ENCODE assay signal across 11 cellular contexts in genomic region chr7:1124816-1125602, GRCh38. TPM values are rescaled to one million over a fixed set of nuclear protein-coding genes. Genes with fewer than 3 reads are reported as not detected.
DNase-seq lines count a peak whose midpoint lies in the region; ATAC-seq and TF ChIP-seq lines count a peak whose summit lies in the region.
"Had no signal": no experiment of that assay in that cellular context is flagged by ENCODE, and none has a peak within 500 bp of the region (broad histone marks: within the 10 kb centered on the region; RNA-seq: fewer than 3 reads in every experiment).

No MANE protein-coding gene starts in this region.

- H3K27ac ChIP-seq in IMR-90 (ENCODE audit: insufficient read depth, low read length) (no peak overlapping the region), coronary artery (peak overlapping the region; percentile 60 to 71), spleen (no peak overlapping the region)

- H3K36me3 ChIP-seq in IMR-90 (ENCODE audit: control insufficient read depth, insufficient read depth, low read length) (peaks cover 4% of the 10 kb centered on the region; the same call in 1 of the 2 replicates), spleen (peaks cover 0 to 25% (median 2%) of the 10 kb centered on the region in 6 donors)

- no peak overlapping the region for H2BK15ac ChIP-seq in IMR-90 (ENCODE audit: low read depth, low read length)

- dilution Hi-C loops in IMR-90 (cut with HindIII; ENCODE audit: low sequenced_read_pairs, unreplicated experiment), result no loop called here

- POLR2A ChIA-PET in IMR-90 (lab: Charles Lee; ENCODE audit: unreplicated experiment) (no interaction called here), HEK293T (lab: Yijun Ruan, JAX) (interaction anchor here (1.0 to 1.3 kb wide), 2 partner anchors 35 to 149 kb away, joined by 3 read pairs; partner anchors contain the start of genes COX19 and ZFAND2A)

- H3K18ac ChIP-seq in IMR-90 (ENCODE audit: low read depth, low read length), result no peak overlapping the region

- intact Hi-C loops in IMR-90 (cut with micrococcal nuclease), result no loop called here
- intact Hi-C loops in left colon (cut with DNase I, micrococcal nuclease), result no loop called here
- intact Hi-C loops in spleen (cut with DNase I; ENCODE audit: low total_unique reads), result no loop called here

- in situ Hi-C loops in IMR-90 (cut with MboI; ENCODE audit: low sequenced_read_pairs), result no loop called here

- H4K20me1 ChIP-seq in IMR-90 (ENCODE audit: insufficient read depth, low read length), result no peaks in the 10 kb centered on the region

- H2BK5ac ChIP-seq in IMR-90 (ENCODE audit: low read depth, low read length, poor library complexity, severe bottlenecking), result no peak overlapping the region

- no peak overlapping the region for H3K4me2 ChIP-seq in IMR-90 (ENCODE audit: low read depth, low read length)

- H3K23ac ChIP-seq in IMR-90 (ENCODE audit: low read depth, low read length), result no peak overlapping the region

- peak overlapping the region; percentile 53 for H2AFZ ChIP-seq in IMR-90 (replicated peaks; ENCODE audit: low read length, poor library complexity)

- no peak overlapping the region for H4K91ac ChIP-seq in IMR-90 (ENCODE audit: insufficient read depth, low read depth, low read length)

- TF ChIP-seq RAD21 in IMR-90 (IDR thresholded peaks at IDR 0.05; ENCODE audit: low read length), result no peak

- no peak overlapping the region for H2BK120ac ChIP-seq in IMR-90 (ENCODE audit: low read depth, low read length)

- H3K79me1 ChIP-seq in IMR-90 (ENCODE audit: low read depth in 1 of 2, low read length in 2 of 2), result peaks cover 0 to 37% of the 10 kb centered on the region in 2 experiments; a peak in 2 of 4 replicates

- H3K27me3 ChIP-seq in IMR-90 (ENCODE audit: control insufficient read depth, insufficient read depth, low read length) (no peaks in the 10 kb centered on the region), spleen (replicated peaks in 1 of 7) (no peaks in the 10 kb centered on the region)

- H2BK20ac ChIP-seq in IMR-90 (ENCODE audit: low read depth, low read length), result no peak overlapping the region

- 87% methylated on average over 9 of the region's 23 CpGs; no CpG with 5 or more reads in 1 of the 2 experiments for WGBS in IMR-90 (ENCODE audit: extremely low coverage in 2 of 2, insufficient read length in 1 of 2), 2 experiments
- WGBS in spleen, 5 donors, result 73 to 91% (median 87%) methylated on average over 23 of the region's 23 CpGs

- CTCF ChIA-PET in IMR-90 (lab: Yijun Ruan, JAX), result interaction anchor here (2.2 kb wide), 1 partner anchor 59 kb away, joined by 6 read pairs; no protein-coding TSS in a partner anchor
- CTCF ChIA-PET in HEK293T (lab: Yijun Ruan, JAX), result interaction anchor here (0.7 to 1.4 kb wide), 3 partner anchors 32 to 132 kb away, joined by 3 to 5 read pairs (median 3); no protein-coding TSS in a partner anchor

- no peak overlapping the region for H3K14ac ChIP-seq in IMR-90 (replicated peaks; ENCODE audit: low read depth, low read length)

- no peak overlapping the region for H2AK5ac ChIP-seq in IMR-90 (ENCODE audit: low read depth, low read length)

- ATAC-seq in IMR-90 (ENCODE audit: low read depth) (no peak), left colon (peak; percentile 59), HG03442 (IDR thresholded peaks at IDR 0.05; ENCODE audit: unreplicated experiment) (no peak), HG02571 (IDR thresholded peaks at IDR 0.05; ENCODE audit: unreplicated experiment) (no peak)
- ATAC-seq: T-helper 17 cell had no signal

- BruUV-seq in IMR-90 (replicated peaks; lab: Mats Ljungman, UMichigan), result no TSS peak

- H4K8ac ChIP-seq in IMR-90 (ENCODE audit: low read depth in 2 of 2, low read length in 2 of 2), result no peak overlapping the region

- TF ChIP-seq POLR2A in IMR-90 (IDR thresholded peaks at IDR 0.05; ENCODE audit: low read depth, low read length) (no peak), spleen (IDR thresholded peaks at IDR 0.05) (no peak)

- no peak overlapping the region for H4K5ac ChIP-seq in IMR-90 (ENCODE audit: low read depth, low read length)

- H3K9me3 ChIP-seq in IMR-90 (ENCODE audit: control insufficient read depth, insufficient read depth, low read length) (no peaks in the 10 kb centered on the region), spleen (no peaks in the 10 kb centered on the region)

- H2AK9ac ChIP-seq in IMR-90 (replicated peaks; ENCODE audit: low read depth, low read length, poor library complexity), result no peak overlapping the region

- no peak overlapping the region for H3K4ac ChIP-seq in IMR-90 (ENCODE audit: low read depth, low read length)

- H3K4me1 ChIP-seq in IMR-90 (ENCODE audit: control insufficient read depth, insufficient read depth, low read length) (peaks cover 3% of the 10 kb centered on the region), spleen (peaks cover 0 to 19% (median 4%) of the 10 kb centered on the region in 6 donors)

- H3K9me1 ChIP-seq in IMR-90 (ENCODE audit: insufficient read depth, low read length), result no peaks in the 10 kb centered on the region

- no peak overlapping the region for H3K56ac ChIP-seq in IMR-90 (ENCODE audit: extremely low read depth, insufficient read depth, low read length)

- TF ChIP-seq CTCF in IMR-90 (conservative IDR thresholded peaks at IDR 0.05; ENCODE audit: low read depth, low read length) (no peak), coronary artery (IDR thresholded peaks at IDR 0.05) (no peak), spleen (IDR thresholded peaks at IDR 0.05 in 8 of 11, conservative IDR thresholded peaks at IDR 0.05 in 3 of 11) (no peak)

- no peak overlapping the region for H3K9ac ChIP-seq in IMR-90 (ENCODE audit: low read depth, low read length)

- H3K4me3 ChIP-seq in IMR-90 (ENCODE audit: insufficient read depth, low read depth, low read length) (no peak overlapping the region), coronary artery (peak overlapping the region; percentile 35), spleen (no peak overlapping the region)

- DNase-seq in IMR-90 (no peak), coronary artery (ENCODE audit: low spot score) (no peak), left colon (no peak), spleen (peak; percentile 67), HEK293T (ENCODE audit: extremely low spot score) (no peak), NCI-H226 (no peak)
- DNase-seq: activated CD4-positive, alpha-beta memory T cell treated with anti-CD3 and anti-CD28 coated beads for 36 hours; GF-D8; T-helper 17 cell had no signal

TF ChIP-seq in IMR-90, 13 proteins besides CTCF, POLR2A, EP300 and RAD21 (continues in another document):
- TF ChIP-seq USF2 (IDR thresholded peaks at IDR 0.05; ENCODE audit: low read depth, low read length) (no peak), BHLHE40 (IDR thresholded peaks at IDR 0.05; ENCODE audit: low read depth, low read length) (no peak)
- TF ChIP-seq, protein P1, sequence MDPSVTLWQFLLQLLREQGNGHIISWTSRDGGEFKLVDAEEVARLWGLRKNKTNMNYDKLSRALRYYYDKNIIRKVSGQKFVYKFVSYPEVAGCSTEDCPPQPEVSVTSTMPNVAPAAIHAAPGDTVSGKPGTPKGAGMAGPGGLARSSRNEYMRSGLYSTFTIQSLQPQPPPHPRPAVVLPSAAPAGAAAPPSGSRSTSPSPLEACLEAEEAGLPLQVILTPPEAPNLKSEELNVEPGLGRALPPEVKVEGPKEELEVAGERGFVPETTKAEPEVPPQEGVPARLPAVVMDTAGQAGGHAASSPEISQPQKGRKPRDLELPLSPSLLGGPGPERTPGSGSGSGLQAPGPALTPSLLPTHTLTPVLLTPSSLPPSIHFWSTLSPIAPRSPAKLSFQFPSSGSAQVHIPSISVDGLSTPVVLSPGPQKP (IDR thresholded peaks at IDR 0.05; ENCODE audit: borderline replicate concordance, low read depth, low read length), result no peak

TF ChIP-seq in HEK293T, 16 proteins besides CTCF, POLR2A, EP300 and RAD21:
- TF ChIP-seq HDGF (IDR thresholded peaks at IDR 0.05; ENCODE audit: borderline replicate concordance) (no peak), BHLHE40 (IDR thresholded peaks at IDR 0.05; ENCODE audit: borderline replicate concordance) (no peak), TARDBP (IDR thresholded peaks at IDR 0.05) (no peak), FOXK2 (IDR thresholded peaks at IDR 0.05) (no peak), FOXA1 (IDR thresholded peaks at IDR 0.05) (no peak), NFRKB (IDR thresholded peaks at IDR 0.05) (no peak), ELF4 (IDR thresholded peaks at IDR 0.05) (no peak), ZNF384 (IDR thresholded peaks at IDR 0.05) (no peak), CTBP1 (IDR thresholded peaks at IDR 0.05; ENCODE audit: borderline replicate concordance) (no peak), LEF1 (IDR thresholded peaks at IDR 0.05; ENCODE audit: borderline replicate concordance) (no peak), L3MBTL2 (conservative IDR thresholded peaks at IDR 0.05) (no peak)

RNA-seq across cellular contexts. Expression of gene ZFAND2A, which starts 35.0 kb away (rescaled TPM):
- total RNA-seq in IMR-90 (2012; rRNA removed) (9.4 and 11.8 TPM in 2 replicates), left colon (10 to 100 TPM; 40.7 to 90.0 TPM), spleen (10 to 100 TPM; 18.3 to 40.3 (median 22.9) TPM)
- polyA plus RNA-seq in IMR-90 (2012; rRNA removed) (25.9 and 28.7 TPM in 2 replicates), spleen (10 to 100 TPM; 31.4 to 41.7 (median 32.7) TPM)
- polyA plus RNA-seq in IMR-90 (2012; cell fraction: cytosol; rRNA removed), result 15.0 and 19.7 TPM in 2 replicates
- polyA plus RNA-seq in IMR-90 (2012; cell fraction: nucleus; rRNA removed; ENCODE audit: low replicate concordance), result 21.7 and 58.1 TPM in 2 replicates

RNA-seq across cellular contexts. Expression of gene GPER1, which starts 37.1 kb away (rescaled TPM):
- total RNA-seq in IMR-90 (2012; rRNA removed) (2.0 and 2.2 TPM in 2 replicates), left colon (10 to 100 TPM in 1 of 2 donors, 1 to 10 TPM in 1; 7.2 to 20.8 TPM), spleen (10 to 100 TPM in 1 of 7 donors, 1 to 10 TPM in 6; 3.0 to 14.2 (median 6.1) TPM)
- polyA plus RNA-seq in IMR-90 (2012; rRNA removed) (5.8 and 6.3 TPM in 2 replicates), spleen (1 to 10 TPM; 3.7 to 6.4 (median 3.9) TPM)
- 3.5 and 8.8 TPM in 2 replicates for polyA plus RNA-seq in IMR-90 (2012; cell fraction: cytosol; rRNA removed)
- 10.8 and 20.8 TPM in 2 replicates for polyA plus RNA-seq in IMR-90 (2012; cell fraction: nucleus; rRNA removed; ENCODE audit: low replicate concordance)

Comparison
In these comparisons a context has a peak if more than half of its experiments do, and no peak if none do; other contexts are left out.
1. H3K27ac ChIP-seq: peak in coronary artery (2 of 2); none in IMR-90 (single experiment) and spleen (0 of 8).